In the genomic region with DNA sequence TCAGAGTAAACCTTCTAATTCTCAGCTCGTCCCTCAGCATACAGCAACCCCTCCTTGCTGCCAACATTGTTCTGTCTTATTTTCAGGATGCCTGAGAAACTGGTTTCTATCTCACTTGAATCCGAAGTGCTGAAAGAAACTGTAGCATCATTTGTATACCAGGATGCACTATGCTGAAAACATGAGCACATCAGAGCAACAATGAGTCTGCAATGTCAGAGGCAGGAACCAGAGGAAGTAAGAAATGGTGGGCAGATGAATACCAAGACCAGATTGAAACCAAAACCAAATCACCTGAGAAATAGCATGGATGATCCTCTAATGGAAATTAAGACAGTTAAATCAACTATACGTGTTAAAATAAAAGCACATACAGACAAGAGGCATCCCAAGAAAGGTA, we compare ENCODE assay signal across 25 cellular contexts.
"Had no signal": no experiment of that assay in that cellular context is flagged by ENCODE, and none has a peak within 500 bp of the region (broad histone marks: within the 10 kb centered on the region; RNA-seq: fewer than 3 reads in every experiment).

No MANE protein-coding gene starts in this region.

- H3K27me3 Mint-ChIP-seq: naive thymus-derived CD8-positive, alpha-beta T cell; stimulated activated naive B cell treated with anti-CD40 and anti-IgM and Interleukin-4, amounts not matched to agents 10 μg/mL and 1 μg/mL and 100 μg/mL, for 72 hours; stimulated activated naive CD8-positive, alpha-beta T cell treated with anti-CD3 and anti-CD28 coated beads, Interleukin-15, Interleukin-2, amounts not matched to agents 100 ng/mL and 50 ng/mL, for 24 hours; type B pancreatic cell had no signal

- H3K27ac Mint-ChIP-seq: nephron; stimulated activated naive B cell treated with anti-CD40 and anti-IgM and Interleukin-4, amounts not matched to agents 10 μg/mL and 1 μg/mL and 100 μg/mL, for 72 hours; stimulated activated naive CD8-positive, alpha-beta T cell treated with anti-CD3 and anti-CD28 coated beads, Interleukin-15, Interleukin-2, amounts not matched to agents 100 ng/mL and 50 ng/mL, for 24 hours; type B pancreatic cell had no signal

- H3K36me3 Mint-ChIP-seq: type B pancreatic cell had no signal

- H3K4me1 Mint-ChIP-seq: nephron; neural crest cell; stimulated activated naive B cell treated with anti-CD40 and anti-IgM and Interleukin-4, amounts not matched to agents 10 μg/mL and 1 μg/mL and 100 μg/mL, for 72 hours had no signal

- H3K9me3 Mint-ChIP-seq: nephron, neural crest cell, type B pancreatic cell had no signal

- DNase-seq: kidney; left colon; left lung; lower lobe of right lung; mammary epithelial cell; mesenchymal stem cell; naive thymus-derived CD8-positive, alpha-beta T cell; nucleus accumbens; pancreas; posterior cingulate gyrus; retina; right cardiac atrium; stimulated activated CD4-positive, alpha-beta T cell treated with anti-CD3 and anti-CD28 coated beads, Interleukin-12 subunit alpha, Interleukin-12 subunit beta, amount 100 ng/mL, for 4 hours; stimulated activated CD4-positive, alpha-beta T cell treated with anti-CD3 and anti-CD28 coated beads, Interleukin-15, amount 100 ng/mL, for 24 hours; stimulated activated CD4-positive, alpha-beta T cell treated with anti-CD3 and anti-CD28 coated beads, Interleukin-2, amount 100 ng/mL, for 24 hours; stimulated activated CD4-positive, alpha-beta T cell treated with anti-CD3 and anti-CD28 coated beads, Interleukin-4, amount 100 ng/mL, for 1 hour; stimulated activated naive B cell treated with anti-CD40 and anti-IgM and Interleukin-4, amounts not matched to agents 10 μg/mL and 1 μg/mL and 100 μg/mL, for 72 hours; substantia nigra; uterus had no signal

- H3K4me3 Mint-ChIP-seq: nephron; neural crest cell; stimulated activated naive B cell treated with anti-CD40 and anti-IgM and Interleukin-4, amounts not matched to agents 10 μg/mL and 1 μg/mL and 100 μg/mL, for 72 hours; stimulated activated naive CD8-positive, alpha-beta T cell treated with anti-CD3 and anti-CD28 coated beads, Interleukin-15, Interleukin-2, amounts not matched to agents 100 ng/mL and 50 ng/mL, for 24 hours; type B pancreatic cell had no signal

- FAIRE-seq: islet of Langerhans, kidney, pancreas had no signal

- ATAC-seq: left colon; left lung; lower lobe of right lung; naive thymus-derived CD8-positive, alpha-beta T cell; pancreas; right cardiac atrium; sciatic nerve; stimulated activated naive B cell treated with anti-CD40 and anti-IgM and Interleukin-4, amounts not matched to agents 10 μg/mL and 1 μg/mL and 100 μg/mL, for 72 hours had no signal
